23 cellular contexts compared by ENCODE assay signal in genomic region chr5:104062495-104063377, GRCh38.
DNase-seq lines count a peak whose midpoint lies in the region; TF ChIP-seq lines count a peak whose summit lies in the region.
"Had no signal": no experiment of that assay in that cellular context is flagged by ENCODE, and none has a peak within 500 bp of the region (broad histone marks: within the 10 kb centered on the region; RNA-seq: fewer than 3 reads in every experiment).

No MANE protein-coding gene starts in this region.

- H3K79me2 ChIP-seq in neural progenitor cell (ENCODE audit: low read depth) = no peaks in the 10 kb centered on the region

- H3K27me3 ChIP-seq in neural progenitor cell = no peaks in the 10 kb centered on the region
- H3K27me3 ChIP-seq: testis had no signal

- no peak overlapping the region for H3K4me2 ChIP-seq in neural progenitor cell

- no peaks in the 10 kb centered on the region for H3K36me3 Mint-ChIP-seq in neural progenitor cell
- no peaks in the 10 kb centered on the region for H3K36me3 Mint-ChIP-seq in immature natural killer cell
- H3K36me3 Mint-ChIP-seq: memory B cell; naive thymus-derived CD8-positive, alpha-beta T cell; stimulated activated effector memory CD8-positive, alpha-beta T cell treated with anti-CD3 and anti-CD28 coated beads, Interleukin-12 subunit alpha, Interleukin-12 subunit beta, amount 100 ng/mL, for 72 hours had no signal

- peak; percentile 2 for TF ChIP-seq CTCF in choroid plexus epithelial cell (conservative IDR thresholded peaks at IDR 0.05; ENCODE audit: low read depth, low read length)
- no peak for TF ChIP-seq CTCF in neural progenitor cell (IDR thresholded peaks at IDR 0.05)

- H3K9me3 ChIP-seq in neural progenitor cell (ENCODE audit: low read depth) = no peaks in the 10 kb centered on the region
- H3K9me3 ChIP-seq: testis had no signal

- no peaks in the 10 kb centered on the region for H3K4me1 ChIP-seq in neural progenitor cell
- H3K4me1 ChIP-seq: testis had no signal

- DNase-seq in GM03348 (ENCODE audit: low spot score) = peak; percentile 1
- peak; percentile 14 for DNase-seq in M059J (ENCODE audit: low read depth)
- DNase-seq in choroid plexus epithelial cell (ENCODE audit: low read depth) = peak; percentile 9
- DNase-seq in neural progenitor cell (ENCODE audit: low spot score) = no peak
- DNase-seq in mesenteric fat pad (ENCODE audit: low spot score) = no peak
- no peak for DNase-seq in inferior parietal cortex (ENCODE audit: extremely low spot score)
- DNase-seq in GDM1 (lab: John Stamatoyannopoulos, UW) = no peak
- no peak for DNase-seq in immature natural killer cell
- DNase-seq: activated CD4-positive, CD25-positive, alpha-beta regulatory T cell; activated naive CD4-positive, alpha-beta T cell; activated T-cell treated with anti-CD3 and anti-CD28 coated beads, Interleukin-2, amount 50 U/mL, for 4 hours; central memory CD4-positive, alpha-beta T cell; HCEC 1CT; KG1; kidney glomerular epithelial cell; naive thymus-derived CD8-positive, alpha-beta T cell; NCI-H187; posterior cingulate gyrus; SHP77; SW 1271; testis had no signal

- no peaks in the 10 kb centered on the region for H4K20me1 ChIP-seq in neural progenitor cell (ENCODE audit: low read depth)

- peaks cover 3% of the 10 kb centered on the region for H3K9me3 Mint-ChIP-seq in neural progenitor cell
- H3K9me3 Mint-ChIP-seq in immature natural killer cell = peaks cover 6 to 55% (median 17%) of the 10 kb centered on the region in 6 donors

- H3K36me3 ChIP-seq in neural progenitor cell = no peaks in the 10 kb centered on the region

- H3K4me1 Mint-ChIP-seq in neural progenitor cell = peaks cover 8% of the 10 kb centered on the region
- no peaks in the 10 kb centered on the region for H3K4me1 Mint-ChIP-seq in immature natural killer cell
- H3K4me1 Mint-ChIP-seq: memory B cell; naive thymus-derived CD8-positive, alpha-beta T cell; stimulated activated effector memory CD8-positive, alpha-beta T cell treated with anti-CD3 and anti-CD28 coated beads, Interleukin-12 subunit alpha, Interleukin-12 subunit beta, amount 100 ng/mL, for 72 hours had no signal

- H3K27ac Mint-ChIP-seq in neural progenitor cell (no peak overlapping the region), immature natural killer cell (no peak overlapping the region)
- H3K27ac Mint-ChIP-seq: memory B cell; naive thymus-derived CD8-positive, alpha-beta T cell; stimulated activated effector memory CD8-positive, alpha-beta T cell treated with anti-CD3 and anti-CD28 coated beads, Interleukin-12 subunit alpha, Interleukin-12 subunit beta, amount 100 ng/mL, for 72 hours had no signal

- no peak overlapping the region for H3K9ac ChIP-seq in neural progenitor cell

- H3F3A ChIP-seq in neural progenitor cell (ENCODE audit: low read depth) = no peaks in the 10 kb centered on the region

- peak overlapping the region; percentile 60 for H2AFZ ChIP-seq in neural progenitor cell (replicated peaks)

- H3K27me3 Mint-ChIP-seq in neural progenitor cell (ENCODE audit: insufficient read depth, low read depth) = peaks cover 3% of the 10 kb centered on the region
- peaks cover 0 to 4% (median 0%) of the 10 kb centered on the region in 3 donors for H3K27me3 Mint-ChIP-seq in immature natural killer cell (ENCODE audit: low read depth in 3 of 3)
- H3K27me3 Mint-ChIP-seq: memory B cell; naive thymus-derived CD8-positive, alpha-beta T cell had no signal

- H3K4me3 Mint-ChIP-seq in neural progenitor cell = no peak overlapping the region
- H3K4me3 Mint-ChIP-seq in immature natural killer cell = no peak overlapping the region
- H3K4me3 Mint-ChIP-seq: activated T-cell treated with anti-CD3 and anti-CD28 coated beads, Interleukin-2, amount 50 U/mL, for 4 hours; memory B cell; naive thymus-derived CD8-positive, alpha-beta T cell; stimulated activated effector memory CD8-positive, alpha-beta T cell treated with anti-CD3 and anti-CD28 coated beads, Interleukin-12 subunit alpha, Interleukin-12 subunit beta, amount 100 ng/mL, for 72 hours had no signal

- H3K4me3 ChIP-seq in choroid plexus epithelial cell (ENCODE audit: low read depth, low read length) (no peak overlapping the region), neural progenitor cell (no peak overlapping the region)
- H3K4me3 ChIP-seq: testis had no signal

- H3K27ac ChIP-seq in neural progenitor cell = no peak overlapping the region
- H3K27ac ChIP-seq: testis had no signal

Comparison
In these comparisons a context has a peak if more than half of its experiments do, and no peak if none do; other contexts are left out.
1. DNase-seq: peak in GM03348 (single experiment), M059J (single experiment) and choroid plexus epithelial cell (single experiment); none in neural progenitor cell (single experiment), mesenteric fat pad (single experiment), inferior parietal cortex (single experiment), GDM1 (single experiment) and immature natural killer cell (0 of 3).